In the genomic region with DNA sequence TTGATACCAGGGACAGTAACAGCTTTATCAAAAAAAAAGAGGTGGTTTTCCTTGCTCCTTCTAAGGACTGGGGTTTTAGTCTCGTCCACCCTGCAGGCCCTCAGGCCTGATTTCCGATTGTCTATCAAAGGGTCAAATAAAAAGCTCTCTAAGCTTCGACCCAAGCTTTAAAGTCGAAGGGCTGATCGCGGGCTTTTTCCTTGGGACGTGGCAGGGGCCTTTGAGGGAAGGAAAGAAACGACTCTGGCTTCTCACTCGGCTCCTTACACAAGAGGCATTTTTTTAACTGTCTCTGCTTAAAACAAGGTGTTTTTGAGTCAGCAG, we compare ENCODE assay signal across 8 cellular contexts. TPM values are rescaled to one million over a fixed set of nuclear protein-coding genes. Genes with fewer than 3 reads are reported as not detected.
DNase-seq lines count a peak whose midpoint lies in the region; ATAC-seq lines count a peak whose summit lies in the region.

No MANE protein-coding gene starts in this region.

- peak overlapping the region; percentile 81 for H3K9ac ChIP-seq in Karpas-422 (ENCODE audit: low read length)
- H3K9ac ChIP-seq in duodenal mucosa (ENCODE audit: low read depth in 1 of 2, low read length in 2 of 2), result peak overlapping the region; percentile 84 to 94

- peaks cover 27% of the 10 kb centered on the region for H3K4me1 ChIP-seq in CD4-positive, alpha-beta memory T cell (ENCODE audit: insufficient read depth, low read length)
- H3K4me1 ChIP-seq in Karpas-422 (ENCODE audit: low read length) (peaks cover 23% of the 10 kb centered on the region), duodenal mucosa (ENCODE audit: control insufficient read depth in 1 of 2, insufficient read depth in 2 of 2, low read length in 2 of 2) (peaks cover 7 to 19% of the 10 kb centered on the region in 2 donors), neuron (ENCODE audit: insufficient read depth, low read length) (peaks cover 16% of the 10 kb centered on the region)

- no peak for DNase-seq in CD4-positive, alpha-beta memory T cell
- no peak for DNase-seq in Karpas-422
- no peak for DNase-seq in NCI-H2171 (lab: John Stamatoyannopoulos, UW)
- no peak for DNase-seq in H4 (ENCODE audit: low spot score)

- no peaks in the 10 kb centered on the region for H3K9me3 Mint-ChIP-seq in CD4-positive, alpha-beta memory T cell

- peak overlapping the region; percentile 33 to 97 for H3K4me3 ChIP-seq in CD4-positive, alpha-beta memory T cell (ENCODE audit: low read length in 2 of 2)
- H3K4me3 ChIP-seq in Karpas-422 (ENCODE audit: low read length) (peak overlapping the region; percentile 92), duodenal mucosa (ENCODE audit: low read depth in 1 of 2, low read length in 2 of 2) (peak overlapping the region; percentile 91 to 92), neuron (ENCODE audit: low read length) (peak overlapping the region; percentile 73)

- peaks cover 28% of the 10 kb centered on the region for H3K79me2 ChIP-seq in Karpas-422 (ENCODE audit: low read length)

- CTCF ChIA-PET in CD4-positive, alpha-beta memory T cell (lab: Charles Lee; ENCODE audit: partially characterized antibody), result interaction anchor here (0.5 to 3.5 kb wide), 6 partner anchors 12 to 183 kb away, joined by 3 to 15 read pairs (median 5); partner anchors contain the start of gene YEATS2

- H3K36me3 ChIP-seq in CD4-positive, alpha-beta memory T cell (ENCODE audit: insufficient read depth, low read length), result no peaks in the 10 kb centered on the region
- H3K36me3 ChIP-seq in Karpas-422 (ENCODE audit: insufficient read depth, low read length) (no peaks in the 10 kb centered on the region), duodenal mucosa (ENCODE audit: control insufficient read depth in 1 of 2, insufficient read depth in 2 of 2, low read length in 2 of 2) (no peaks in the 10 kb centered on the region), neuron (ENCODE audit: insufficient read depth, low read length) (peaks cover 3% of the 10 kb centered on the region)

- no peak for ATAC-seq in HG02970 (IDR thresholded peaks at IDR 0.05; ENCODE audit: low FRiP score, unreplicated experiment)
- no peak for ATAC-seq in HG03469 (IDR thresholded peaks at IDR 0.05; ENCODE audit: unreplicated experiment)

- no peaks in the 10 kb centered on the region for H3K9me3 ChIP-seq in CD4-positive, alpha-beta memory T cell (ENCODE audit: control insufficient read depth in 1 of 2, low read length in 2 of 2)
- H3K9me3 ChIP-seq in Karpas-422 (ENCODE audit: low read length), result no peaks in the 10 kb centered on the region
- no peaks in the 10 kb centered on the region for H3K9me3 ChIP-seq in duodenal mucosa (ENCODE audit: control insufficient read depth in 1 of 2, low read length in 2 of 2)
- H3K9me3 ChIP-seq in neuron (ENCODE audit: low read length), result no peaks in the 10 kb centered on the region

- intact Hi-C loops in CD4-positive, alpha-beta memory T cell (cut with micrococcal nuclease), result loop anchor here (1.0 to 5.0 kb wide), 4 partner anchors 48 to 552 kb away; partner anchors contain the start of gene ABCF3

- peak overlapping the region; percentile 93 to 98 (median 95) for H3K27ac Mint-ChIP-seq in CD4-positive, alpha-beta memory T cell

- H3K4me2 ChIP-seq in Karpas-422 (ENCODE audit: low read depth, low read length, poor library complexity, severe bottlenecking), result peak overlapping the region; percentile 98

- no peaks in the 10 kb centered on the region for H3K27me3 ChIP-seq in CD4-positive, alpha-beta memory T cell (ENCODE audit: insufficient read depth, low read length)
- H3K27me3 ChIP-seq in Karpas-422 (ENCODE audit: low read length) (no peaks in the 10 kb centered on the region), duodenal mucosa (ENCODE audit: control insufficient read depth in 1 of 2, insufficient read depth in 2 of 2, low read length in 2 of 2) (no peaks in the 10 kb centered on the region), neuron (ENCODE audit: insufficient read depth, low read length) (no peaks in the 10 kb centered on the region)

- H3K27ac ChIP-seq in CD4-positive, alpha-beta memory T cell (ENCODE audit: low read depth, low read length), result peak overlapping the region; percentile 86
- H3K27ac ChIP-seq in Karpas-422 (ENCODE audit: low read length) (no peak overlapping the region), duodenal mucosa (ENCODE audit: low read depth, low read length) (peak overlapping the region; percentile 99)

- H3K9me2 ChIP-seq in Karpas-422 (replicated peaks; ENCODE audit: insufficient read depth, low read length), result no peaks in the 10 kb centered on the region

- H4K20me1 ChIP-seq in Karpas-422 (ENCODE audit: insufficient read depth, low read depth, low read length), result no peaks in the 10 kb centered on the region

- POLR2A ChIA-PET in CD4-positive, alpha-beta memory T cell (lab: Charles Lee; ENCODE audit: partially characterized antibody), result interaction anchor here (0.7 to 6.6 kb wide), 18 partner anchors 8 to 841 kb away, joined by 3 to 89 read pairs (median 7); partner anchors contain the start of genes ATP11B, KLHL6, MCF2L2 and YEATS2

- peaks cover 0 to 10% of the 10 kb centered on the region in 2 donors for H3K36me3 Mint-ChIP-seq in CD4-positive, alpha-beta memory T cell

- peak overlapping the region; percentile 93 to 97 (median 94) for H3K4me3 Mint-ChIP-seq in CD4-positive, alpha-beta memory T cell

- H3K4me1 Mint-ChIP-seq in CD4-positive, alpha-beta memory T cell, result peaks cover 7 to 41% (median 26%) of the 10 kb centered on the region in 4 donors

- H3K27me3 Mint-ChIP-seq in CD4-positive, alpha-beta memory T cell, result no peaks in the 10 kb centered on the region

- H2AFZ ChIP-seq in Karpas-422 (ENCODE audit: low read length) (peak overlapping the region; percentile 73), neuron (ENCODE audit: low read depth, low read length) (peak overlapping the region; percentile 89)

RNA-seq across cellular contexts. Expression of gene KLHL24, which starts 0.4 kb away (rescaled TPM):
- 100 to 1,000 TPM; 107 to 108 TPM for total RNA-seq in CD4-positive, alpha-beta memory T cell
- 10 to 100 TPM; 38.9 to 43.4 TPM for polyA plus RNA-seq in CD4-positive, alpha-beta memory T cell
- total RNA-seq in Karpas-422 (2014; rRNA removed; shearing (Covaris generic); ENCODE audit: low replicate concordance), result 92.6 and 109 TPM in 2 replicates
- total RNA-seq in H4 (2014; rRNA removed; shearing (Covaris generic)), result 38.9 and 40.7 TPM in 2 replicates
